ENCODE assay signal across 29 cellular contexts in genomic region chr3:23758253-23758838, GRCh38. TPM values are rescaled to one million over a fixed set of nuclear protein-coding genes. Genes with fewer than 3 reads are reported as not detected.
A peak's percentile ranks its signal among the peaks of the same experiment; 100 is the strongest.
DNase-seq lines count a peak whose midpoint lies in the region; ATAC-seq, FAIRE-seq and TF ChIP-seq lines count a peak whose summit lies in the region.
"Had no signal": no experiment of that assay in that cellular context is flagged by ENCODE, and none has a peak within 500 bp of the region (broad histone marks: within the 10 kb centered on the region; RNA-seq: fewer than 3 reads in every experiment).

No MANE protein-coding gene starts in this region.

- SMC1A ChIA-PET in GM12878 (lab: Charles Lee; ENCODE audit: uncharacterized antibody, unreplicated experiment) = interaction anchor here (0.8 to 3.1 kb wide), 5 partner anchors 15 to 104 kb away, joined by 3 to 18 read pairs (median 4); no protein-coding TSS in a partner anchor

- H3K4me2 ChIP-seq in Karpas-422 (ENCODE audit: low read depth, low read length, poor library complexity, severe bottlenecking) (peak overlapping the region; percentile 52), GM12878 (ENCODE audit: control insufficient read depth, insufficient read depth) (no peak overlapping the region)

- in situ Hi-C loops in GM12878 (cut with MboI) = no loop called here

- TF ChIP-seq CTCF in GM12878 (IDR thresholded peaks at IDR 0.05 in 2 of 3, conservative IDR thresholded peaks at IDR 0.05 in 1 of 3; ENCODE audit: control insufficient read depth in 2 of 3, extremely low read depth in 1 of 3, insufficient read depth in 1 of 3, low read depth in 3 of 3, low read length in 3 of 3) = no peak

- CTCF ChIA-PET in GM12878 (lab: Yijun Ruan, JAX) = interaction anchor here (0.6 to 1.1 kb wide), 5 partner anchors 41 to 165 kb away, joined by 3 to 4 read pairs (median 3); no protein-coding TSS in a partner anchor
- CTCF ChIA-PET in activated CD4-positive, alpha-beta memory T cell treated with anti-CD3 and anti-CD28 coated beads for 36 hours (lab: Charles Lee) = no interaction called here

- H3K36me3 ChIP-seq in Karpas-422 (ENCODE audit: insufficient read depth, low read length) (no peaks in the 10 kb centered on the region), GM12878 (ENCODE audit: control insufficient read depth in 2 of 2, insufficient read depth in 2 of 2, low read length in 1 of 2) (no peaks in the 10 kb centered on the region)
- H3K36me3 ChIP-seq: BE2C had no signal

- no peak for TF ChIP-seq RAD21 in GM12878 (IDR thresholded peaks at IDR 0.05; ENCODE audit: insufficient read depth, low read depth, low read length)

- no TSS peak for BruUV-seq in GM12878 (replicated peaks; lab: Mats Ljungman, UMichigan)

- H3K36me3 Mint-ChIP-seq in immature natural killer cell = no peaks in the 10 kb centered on the region
- no peaks in the 10 kb centered on the region for H3K36me3 Mint-ChIP-seq in activated CD4-positive, alpha-beta memory T cell treated with anti-CD3 and anti-CD28 coated beads for 36 hours
- H3K36me3 Mint-ChIP-seq: CD14-positive monocyte had no signal

- peaks cover 0 to 8% (median 2%) of the 10 kb centered on the region in 3 donors for H3K27me3 Mint-ChIP-seq in immature natural killer cell (ENCODE audit: low read depth in 3 of 3)
- no peaks in the 10 kb centered on the region for H3K27me3 Mint-ChIP-seq in activated CD4-positive, alpha-beta memory T cell treated with anti-CD3 and anti-CD28 coated beads for 36 hours
- H3K27me3 Mint-ChIP-seq: IgD-negative memory B cell had no signal

- DNase-seq in Karpas-422 = peak; percentile 63
- no peak for DNase-seq in GM12878 (ENCODE audit: low read depth, low spot score)
- DNase-seq in immature natural killer cell = peak; percentile 49 to 55 (median 53)
- no peak for DNase-seq in NCI-H345 treated with DMSO at 0.1 percent for 48 hours (lab: John Stamatoyannopoulos, UW; ENCODE audit: unreplicated experiment)
- DNase-seq in activated CD4-positive, alpha-beta memory T cell treated with anti-CD3 and anti-CD28 coated beads for 36 hours = no peak
- DNase-seq in activated naive CD4-positive, alpha-beta T cell (lab: John Stamatoyannopoulos, UW) = no peak
- DNase-seq: 8988T, ACHN, BE2C, Calu3, DMS79 treated with DMSO at 0.1 percent for 48 hours, GF-D8, GOT3, HCEC 1CT, Kasumi-1, MV-4-11, NCI-H1105 treated with DMSO at 0.1 percent for 48 hours, NCI-H146, NCI-H1930, NCI-H526 treated with DMSO at 0.1 percent for 48 hours, OCI-M1, SIG-M5 had no signal

- H3K4me1 ChIP-seq in Karpas-422 (ENCODE audit: low read length) = peaks cover 51% of the 10 kb centered on the region
- peaks cover 37% of the 10 kb centered on the region for H3K4me1 ChIP-seq in GM12878 (ENCODE audit: control insufficient read depth, insufficient read depth, low read length)

- no peaks in the 10 kb centered on the region for H4K20me1 ChIP-seq in Karpas-422 (ENCODE audit: insufficient read depth, low read depth, low read length)
- no peaks in the 10 kb centered on the region for H4K20me1 ChIP-seq in GM12878 (ENCODE audit: control insufficient read depth, insufficient read depth)

- H3K27ac ChIP-seq in Karpas-422 (ENCODE audit: low read length) (peak overlapping the region; percentile 87), GM12878 (ENCODE audit: control insufficient read depth, insufficient read depth) (no peak overlapping the region)
- H3K27ac ChIP-seq: SK-N-MC had no signal

- no peak for FAIRE-seq in GM12878 (lab: Jason Lieb, UNC)
- FAIRE-seq: GM12892, RCC 7860 had no signal

- no peaks in the 10 kb centered on the region for H3K27me3 ChIP-seq in Karpas-422 (ENCODE audit: low read length)
- no peaks in the 10 kb centered on the region for H3K27me3 ChIP-seq in GM12878 (replicated peaks in 1 of 2; ENCODE audit: control insufficient read depth in 2 of 2, insufficient read depth in 2 of 2, low read length in 1 of 2)
- H3K27me3 ChIP-seq: BE2C had no signal

- peak overlapping the region; percentile 5; the same call in 1 of the 2 replicates for H3K9ac ChIP-seq in Karpas-422 (ENCODE audit: low read length)
- no peak overlapping the region for H3K9ac ChIP-seq in GM12878 (ENCODE audit: control insufficient read depth, insufficient read depth, low read length)

- no peak for TF ChIP-seq POLR2A in GM12878 (IDR thresholded peaks at IDR 0.05; ENCODE audit: low read depth, low read length)

- H3K9me3 Mint-ChIP-seq in immature natural killer cell = no peaks in the 10 kb centered on the region
- H3K9me3 Mint-ChIP-seq in activated CD4-positive, alpha-beta memory T cell treated with anti-CD3 and anti-CD28 coated beads for 36 hours = no peaks in the 10 kb centered on the region
- H3K9me3 Mint-ChIP-seq: IgD-negative memory B cell had no signal

- RAD21 ChIA-PET in GM12878 (lab: Charles Lee; ENCODE audit: unreplicated experiment) = interaction anchor here (0.6 kb wide), 1 partner anchor 99 kb away, joined by 5 read pairs; no protein-coding TSS in a partner anchor

- peak overlapping the region; percentile 31 to 63 (median 52) for H3K4me3 Mint-ChIP-seq in immature natural killer cell
- no peak overlapping the region for H3K4me3 Mint-ChIP-seq in activated CD4-positive, alpha-beta memory T cell treated with anti-CD3 and anti-CD28 coated beads for 36 hours
- H3K4me3 Mint-ChIP-seq: CD14-positive monocyte, IgD-negative memory B cell had no signal

- TF ChIP-seq EP300 in GM12878 (IDR thresholded peaks at IDR 0.05; ENCODE audit: borderline replicate concordance in 1 of 2, control insufficient read depth in 1 of 2, low read depth in 2 of 2, low read length in 2 of 2) = peak in 1 of 2 experiments; percentile 69; a peak in 1 of 4 replicates

- H3K9me2 ChIP-seq in Karpas-422 (replicated peaks; ENCODE audit: insufficient read depth, low read length) = no peaks in the 10 kb centered on the region

- H2AFZ ChIP-seq in Karpas-422 (ENCODE audit: low read length) (0 out of 2 replicates have a peak overlapping the region, but pooled peaks have one; percentile 32), GM12878 (ENCODE audit: control insufficient read depth, low read depth, low read length) (no peak overlapping the region)

- H3K79me2 ChIP-seq in Karpas-422 (ENCODE audit: low read length) (no peaks in the 10 kb centered on the region), GM12878 (ENCODE audit: control insufficient read depth, insufficient read depth, low read length) (no peaks in the 10 kb centered on the region)

- 88% methylated on average over 5 of the region's 5 CpGs for WGBS in GM12878 (ENCODE audit: insufficient coverage, insufficient replicate concordance, low lambda C conversion rate, missing lambda C conversion rate)

- POLR2A ChIA-PET in GM12878 (lab: Charles Lee) = no interaction called here
- POLR2A ChIA-PET in activated CD4-positive, alpha-beta memory T cell treated with anti-CD3 and anti-CD28 coated beads for 36 hours (lab: Charles Lee) = no interaction called here

- peak overlapping the region in 5 of 6 donors; percentile 10 to 58 (median 22) for H3K27ac Mint-ChIP-seq in immature natural killer cell
- no peak overlapping the region for H3K27ac Mint-ChIP-seq in activated CD4-positive, alpha-beta memory T cell treated with anti-CD3 and anti-CD28 coated beads for 36 hours
- H3K27ac Mint-ChIP-seq: CD14-positive monocyte, IgD-negative memory B cell had no signal

- intact Hi-C loops in GM12878 (cut with micrococcal nuclease; ENCODE audit: unreplicated experiment) = no loop called here
- intact Hi-C loops in activated CD4-positive, alpha-beta memory T cell treated with anti-CD3 and anti-CD28 coated beads for 36 hours (cut with micrococcal nuclease) = no loop called here

- H3K4me3 ChIP-seq in Karpas-422 (ENCODE audit: low read length) = no peak overlapping the region
- no peak overlapping the region for H3K4me3 ChIP-seq in GM12878
- H3K4me3 ChIP-seq: SK-N-MC had no signal

- H3K9me3 ChIP-seq in Karpas-422 (ENCODE audit: low read length) (no peaks in the 10 kb centered on the region), GM12878 (replicated peaks; ENCODE audit: control insufficient read depth, insufficient read depth, low read length) (no peaks in the 10 kb centered on the region)
- H3K9me3 ChIP-seq: BE2C had no signal

- ATAC-seq in GM18520 (IDR thresholded peaks at IDR 0.05; ENCODE audit: unreplicated experiment) (peak; percentile 31), GM12878 (no peak), GM21825 (IDR thresholded peaks at IDR 0.05; ENCODE audit: unreplicated experiment) (no peak)

- H3K4me1 Mint-ChIP-seq in immature natural killer cell = peaks cover 48 to 54% of the 10 kb centered on the region in 2 donors
- H3K4me1 Mint-ChIP-seq in activated CD4-positive, alpha-beta memory T cell treated with anti-CD3 and anti-CD28 coated beads for 36 hours (ENCODE audit: low read depth) = peaks cover 21% of the 10 kb centered on the region

TF ChIP-seq in GM12878, 131 proteins besides CTCF, POLR2A, EP300 and RAD21 (continues in another document):
- TF ChIP-seq TCF3 (IDR thresholded peaks at IDR 0.05; ENCODE audit: borderline replicate concordance, insufficient read depth, low read depth, low read length) (no peak), MEF2A (IDR thresholded peaks at IDR 0.05; ENCODE audit: insufficient read depth, low read depth, low read length) (no peak), SIX5 (IDR thresholded peaks at IDR 0.05; ENCODE audit: low read depth, low read length, severe bottlenecking) (no peak), CREM (IDR thresholded peaks at IDR 0.05; ENCODE audit: low read depth) (no peak), MYC (IDR thresholded peaks at IDR 0.05; ENCODE audit: insufficient read depth, insufficient read length, insufficient replicate concordance, low read length, severe bottlenecking) (no peak)

RNA-seq across cellular contexts. Expression of gene UBE2E1, which starts 47.4 kb away (rescaled TPM):
- 104 and 200 TPM in 2 replicates for total RNA-seq in Karpas-422 (2014; rRNA removed; shearing (Covaris generic); ENCODE audit: low replicate concordance)
- 149 and 156 TPM in 2 replicates for total RNA-seq in GM12878 (2013; cell fraction: nucleolus; rRNA removed)
- 110 and 129 TPM in 2 replicates for total RNA-seq in GM12878 (2014; rRNA removed)
- total RNA-seq in GM12878 (2014; rRNA removed; fragmentation: Illumina TruSeq; extraction: Trizol) = 230 and 236 TPM in 2 replicates
- total RNA-seq in GM12878 (2021) = 162 and 167 TPM in 2 replicates
- 122 TPM for polyA plus RNA-seq in GM12878 (2011; ENCODE audit: low read depth)
- 425 and 698 TPM in 2 replicates for polyA plus RNA-seq in GM12878 (2011; rRNA removed)
- polyA plus RNA-seq in GM12878 (2011; cell fraction: cytosol; rRNA removed) = 160 and 172 TPM in 2 replicates
- polyA plus RNA-seq in GM12878 (2011; cell fraction: nucleus; rRNA removed) = 186 and 224 TPM in 2 replicates
- 192 and 242 TPM in 2 replicates for polyA plus RNA-seq in GM12878 (2012)
- 282 and 450 TPM in 2 replicates for polyA plus RNA-seq in GM12878 (2014; fragmentation: Illumina TruSeq; extraction: Trizol)
- 100 to 1,000 TPM; 113 to 128 TPM for polyA plus RNA-seq in GM12878 (2014; fragmentation: Nextera tagmentation; extraction: Ambion mirVana)
- 159 and 202 TPM in 2 replicates for polyA plus RNA-seq in GM12878 (2014; rRNA removed)
- polyA plus RNA-seq in GM12878 (2016; fragmentation: Nextera tagmentation; extraction: Ambion mirVana) = 10 to 100 TPM; 18.7 to 21.8 TPM
- 126 and 154 TPM in 2 replicates for polyA minus RNA-seq in GM12878 (2011; rRNA and poly(A)+ RNA removed)
- polyA minus RNA-seq in GM12878 (2011; cell fraction: cytosol; rRNA and poly(A)+ RNA removed) = 57.1 and 82.3 TPM in 2 replicates
- 84.7 and 98.8 TPM in 2 replicates for polyA minus RNA-seq in GM12878 (2011; cell fraction: nucleus; rRNA and poly(A)+ RNA removed)
- 10 to 100 TPM; 18.0 to 43.9 (median 19.2) TPM for polyA plus RNA-seq in immature natural killer cell
- 10 to 100 TPM; 82.8 to 84.8 TPM for total RNA-seq in activated CD4-positive, alpha-beta memory T cell treated with anti-CD3 and anti-CD28 coated beads for 36 hours

Comparison
In these comparisons a context has a peak if more than half of its experiments do, and no peak if none do; other contexts are left out.
1. DNase-seq: peak in Karpas-422 (single experiment) and immature natural killer cell (3 of 3); none in GM12878 (single experiment), NCI-H345 treated with DMSO at 0.1 percent for 48 hours (single experiment), activated CD4-positive, alpha-beta memory T cell treated with anti-CD3 and anti-CD28 coated beads for 36 hours (single experiment) and activated naive CD4-positive, alpha-beta T cell (0 of 4).